37 cellular contexts compared by ENCODE assay signal in the genomic region with DNA sequence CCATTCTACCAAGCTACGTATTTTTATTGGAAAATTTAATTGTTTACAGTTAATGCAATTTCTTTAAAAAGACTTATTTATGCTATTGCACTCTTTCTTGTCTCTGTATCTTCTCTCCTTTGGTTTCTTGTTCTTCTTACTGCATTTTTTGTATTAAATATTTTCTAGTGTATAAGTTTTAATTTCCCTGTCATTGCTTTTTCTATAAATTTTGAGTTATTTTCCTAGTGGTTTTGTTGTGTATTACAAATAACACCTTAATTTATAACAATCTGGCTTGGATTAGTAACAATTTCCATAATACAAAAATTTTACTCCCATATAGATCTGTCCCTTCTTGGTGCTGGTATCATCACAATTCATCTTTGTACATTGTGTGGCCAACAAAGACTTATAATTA.
"Had no signal": no experiment of that assay in that cellular context is flagged by ENCODE, and none has a peak within 500 bp of the region (broad histone marks: within the 10 kb centered on the region; RNA-seq: fewer than 3 reads in every experiment).

No MANE protein-coding gene starts in this region.

- H3K9me3 Mint-ChIP-seq: activated CD4-positive, alpha-beta T cell treated with anti-CD3 and anti-CD28 coated beads, Interleukin-2, amount 10 ng/mL, durations not matched to agents 24 days and 14 days; activated naive CD4-positive, alpha-beta T cell treated with anti-CD3 and anti-CD28 coated beads, Interleukin-2, amount 50 U/mL, for 24 hours had no signal

- H3K27me3 ChIP-seq: ascending aorta, cardiac muscle cell had no signal

- H3K36me3 ChIP-seq: ascending aorta, cardiac muscle cell had no signal

- DNase-seq: activated B cell treated with CpG ODN at 0.5 μM for 24 hours; activated CD4-positive, alpha-beta memory T cell treated with anti-CD3 and anti-CD28 coated beads for 36 hours; activated CD4-positive, alpha-beta T cell treated with anti-CD3 and anti-CD28 coated beads for 4 hours; activated CD4-positive, alpha-beta T cell treated with anti-CD3 and anti-CD28 coated beads, Interleukin-2, amount 10 ng/mL, durations not matched to agents 24 days and 14 days; activated CD4-positive, alpha-beta T cell treated with anti-CD3 and anti-CD28 coated beads, Interleukin-2, amount 50 U/mL, for 1 hour; activated CD4-positive, alpha-beta T cell treated with anti-CD3 and anti-CD28 coated beads, Interleukin-2, amount 50 U/mL, for 4 hours; activated CD4-positive, CD25-positive, alpha-beta regulatory T cell treated with anti-CD3 and anti-CD28 coated beads, Interleukin-2, amount 50 U/mL, for 72 hours; activated CD8-positive, alpha-beta memory T cell treated with anti-CD3 and anti-CD28 coated beads, Interleukin-2, amount 50 U/mL, for 4 hours; activated CD8-positive, alpha-beta T cell treated with anti-CD3 and anti-CD28 coated beads for 36 hours; activated effector memory CD4-positive, alpha-beta T cell treated with anti-CD3 and anti-CD28 coated beads, Interleukin-2, amount 50 U/mL, for 16 hours; activated gamma-delta T cell treated with Interleukin-2 at 50 U/mL for 16 hours; activated naive CD4-positive, alpha-beta T cell; activated naive CD4-positive, alpha-beta T cell treated with anti-CD3 and anti-CD28 coated beads for 36 hours; activated naive CD8-positive, alpha-beta T cell treated with anti-CD3 and anti-CD28 coated beads, Interleukin-2, amount 10 ng/mL, durations not matched to agents 7 days and 5 days; activated naive CD8-positive, alpha-beta T cell treated with anti-CD3 and anti-CD28 coated beads, Interleukin-2, amount 50 U/mL, for 24 hours; activated T-cell treated with anti-CD3 and anti-CD28 coated beads for 4 hours; activated T-cell treated with anti-CD3 and anti-CD28 coated beads, Interleukin-2, amount 50 U/mL, for 1 hour; activated T-cell treated with anti-CD3 and anti-CD28 coated beads, Interleukin-2, amount 50 U/mL, for 4 hours; activated T-cell treated with anti-CD3 and anti-CD28 coated beads, Interleukin-2, amount 50 U/mL, for 72 hours; amygdala; anterior cingulate cortex; caudate nucleus; cerebellar nuclear complex; T-helper 1 cell; T-helper 2 cell; T-helper 9 cell had no signal

- H3K4me3 ChIP-seq: ascending aorta, cardiac muscle cell had no signal

- H3K27me3 Mint-ChIP-seq: activated B cell treated with CpG ODN at 0.5 μM for 24 hours; activated CD4-positive, alpha-beta memory T cell treated with anti-CD3 and anti-CD28 coated beads for 36 hours; activated CD4-positive, alpha-beta T cell treated with anti-CD3 and anti-CD28 coated beads, Interleukin-2, amount 10 ng/mL, durations not matched to agents 24 days and 14 days; activated CD8-positive, alpha-beta T cell treated with anti-CD3 and anti-CD28 coated beads for 36 hours; activated naive CD4-positive, alpha-beta T cell treated with anti-CD3 and anti-CD28 coated beads, Interleukin-2, amount 50 U/mL, for 24 hours; activated naive CD8-positive, alpha-beta T cell; activated naive CD8-positive, alpha-beta T cell treated with anti-CD3 and anti-CD28 coated beads, Interleukin-2, amount 10 ng/mL, durations not matched to agents 7 days and 5 days; activated naive CD8-positive, alpha-beta T cell treated with anti-CD3 and anti-CD28 coated beads, Interleukin-2, amount 50 U/mL, for 24 hours; activated T-helper 17 cell treated with anti-CD3 and anti-CD28 coated beads, Interleukin-2, amount 50 U/mL, for 72 hours; brain; central memory CD8-positive, alpha-beta T cell had no signal

- H3K27ac Mint-ChIP-seq: activated B cell treated with CpG ODN at 0.5 μM for 24 hours; activated CD4-positive, alpha-beta memory T cell treated with anti-CD3 and anti-CD28 coated beads for 36 hours; activated CD4-positive, alpha-beta T cell treated with anti-CD3 and anti-CD28 coated beads, Interleukin-2, amount 10 ng/mL, durations not matched to agents 24 days and 14 days; activated CD8-positive, alpha-beta T cell treated with anti-CD3 and anti-CD28 coated beads for 36 hours; activated naive CD4-positive, alpha-beta T cell treated with anti-CD3 and anti-CD28 coated beads for 36 hours; activated naive CD4-positive, alpha-beta T cell treated with anti-CD3 and anti-CD28 coated beads, Interleukin-2, amount 50 U/mL, for 24 hours; activated naive CD8-positive, alpha-beta T cell; activated naive CD8-positive, alpha-beta T cell treated with anti-CD3 and anti-CD28 coated beads, Interleukin-2, amount 10 ng/mL, durations not matched to agents 7 days and 5 days; activated naive CD8-positive, alpha-beta T cell treated with anti-CD3 and anti-CD28 coated beads, Interleukin-2, amount 50 U/mL, for 24 hours; activated T-cell treated with anti-CD3 and anti-CD28 coated beads, Interleukin-2, amount 50 U/mL, for 72 hours; activated T-helper 1 cell treated with anti-CD3 and anti-CD28 coated beads, Interleukin-12 subunit alpha, Interleukin-12 subunit beta, Interleukin-2, Interleukin-4 antibody, amounts not matched to agents 30 ng/mL and 10 ng/mL and 1 ng/mL, durations not matched to agents 14 hours and 24 hours and 36 hours; activated T-helper 17 cell treated with anti-CD3 and anti-CD28 coated beads, Interleukin-2, amount 50 U/mL, for 72 hours; brain; T-helper 1 cell treated with Interleukin-12 subunit alpha and Interleukin-12 subunit beta and Interleukin-4 antibody, amounts not matched to agents 30 μg/mL and 1 μg/mL, for 36 hours; T-helper 2 cell treated with Interferon-gamma antibody and Interleukin-4, amounts not matched to agents 5 μg/mL and 100 μg/mL, for 36 hours had no signal

- H3K36me3 Mint-ChIP-seq: activated CD4-positive, alpha-beta memory T cell treated with anti-CD3 and anti-CD28 coated beads for 36 hours; activated naive CD4-positive, alpha-beta T cell treated with anti-CD3 and anti-CD28 coated beads, Interleukin-2, amount 50 U/mL, for 24 hours; activated naive CD8-positive, alpha-beta T cell; activated naive CD8-positive, alpha-beta T cell treated with anti-CD3 and anti-CD28 coated beads, Interleukin-2, amount 10 ng/mL, durations not matched to agents 7 days and 5 days; brain had no signal

- H3K27ac ChIP-seq: ascending aorta, cardiac muscle cell, VCaP had no signal

- H3K4me1 Mint-ChIP-seq: activated B cell treated with CpG ODN at 0.5 μM for 24 hours; activated CD4-positive, alpha-beta T cell treated with anti-CD3 and anti-CD28 coated beads, Interleukin-2, amount 10 ng/mL, durations not matched to agents 24 days and 14 days; activated naive CD4-positive, alpha-beta T cell treated with anti-CD3 and anti-CD28 coated beads, Interleukin-2, amount 50 U/mL, for 24 hours; activated naive CD8-positive, alpha-beta T cell treated with anti-CD3 and anti-CD28 coated beads, Interleukin-2, amount 10 ng/mL, durations not matched to agents 7 days and 5 days; activated naive CD8-positive, alpha-beta T cell treated with anti-CD3 and anti-CD28 coated beads, Interleukin-2, amount 50 U/mL, for 24 hours; activated T-helper 17 cell treated with anti-CD3 and anti-CD28 coated beads, Interleukin-2, amount 50 U/mL, for 72 hours; brain; central memory CD8-positive, alpha-beta T cell had no signal

- H3K9me3 ChIP-seq: ascending aorta had no signal

- H3K4me1 ChIP-seq: ascending aorta had no signal

- H3K4me3 Mint-ChIP-seq: activated B cell treated with CpG ODN at 0.5 μM for 24 hours; activated CD4-positive, alpha-beta memory T cell treated with anti-CD3 and anti-CD28 coated beads for 36 hours; activated CD4-positive, alpha-beta T cell treated with anti-CD3 and anti-CD28 coated beads, Interleukin-2, amount 10 ng/mL, durations not matched to agents 24 days and 14 days; activated CD8-positive, alpha-beta T cell treated with anti-CD3 and anti-CD28 coated beads for 36 hours; activated naive CD4-positive, alpha-beta T cell treated with anti-CD3 and anti-CD28 coated beads for 36 hours; activated naive CD4-positive, alpha-beta T cell treated with anti-CD3 and anti-CD28 coated beads, Interleukin-2, amount 50 U/mL, for 24 hours; activated naive CD8-positive, alpha-beta T cell; activated naive CD8-positive, alpha-beta T cell treated with anti-CD3 and anti-CD28 coated beads, Interleukin-2, amount 10 ng/mL, durations not matched to agents 7 days and 5 days; activated naive CD8-positive, alpha-beta T cell treated with anti-CD3 and anti-CD28 coated beads, Interleukin-2, amount 50 U/mL, for 24 hours; activated T-cell treated with anti-CD3 and anti-CD28 coated beads, Interleukin-2, amount 50 U/mL, for 4 hours; activated T-cell treated with anti-CD3 and anti-CD28 coated beads, Interleukin-2, amount 50 U/mL, for 72 hours; activated T-helper 1 cell treated with anti-CD3 and anti-CD28 coated beads, Interleukin-12 subunit alpha, Interleukin-12 subunit beta, Interleukin-2, Interleukin-4 antibody, amounts not matched to agents 30 ng/mL and 10 ng/mL and 1 ng/mL, durations not matched to agents 14 hours and 24 hours and 36 hours; activated T-helper 17 cell treated with anti-CD3 and anti-CD28 coated beads, Interleukin-2, amount 50 U/mL, for 72 hours; brain; central memory CD8-positive, alpha-beta T cell; T-helper 1 cell treated with Interleukin-12 subunit alpha and Interleukin-12 subunit beta and Interleukin-4 antibody, amounts not matched to agents 30 μg/mL and 1 μg/mL, for 36 hours; T-helper 2 cell treated with Interferon-gamma antibody and Interleukin-4, amounts not matched to agents 5 μg/mL and 100 μg/mL, for 36 hours had no signal
